In genomic region chr20:63977392-63978276, GRCh38 we compare ENCODE assay signal across 8 cellular contexts. TPM values are rescaled to one million over a fixed set of nuclear protein-coding genes. Genes with fewer than 3 reads are reported as not detected.
A peak's percentile ranks its signal among the peaks of the same experiment; 100 is the strongest.
DNase-seq lines count a peak whose midpoint lies in the region; ATAC-seq and TF ChIP-seq lines count a peak whose summit lies in the region.

No MANE protein-coding gene starts in this region.

- no peaks in the 10 kb centered on the region for H3K27me3 ChIP-seq in upper lobe of right lung

- TF ChIP-seq CTCF in mucosa of descending colon (IDR thresholded peaks at IDR 0.05) (no peak), upper lobe of right lung (IDR thresholded peaks at IDR 0.05) (no peak)

- ATAC-seq in mucosa of descending colon (no peak), HG03460 (IDR thresholded peaks at IDR 0.05; ENCODE audit: unreplicated experiment) (no peak), GM19351 (IDR thresholded peaks at IDR 0.05; ENCODE audit: unreplicated experiment) (no peak), upper lobe of right lung (no peak), HG03378 (IDR thresholded peaks at IDR 0.05; ENCODE audit: unreplicated experiment) (no peak)

- DNase-seq in EH (ENCODE audit: low read depth) (peak; percentile 83), OCI-M2 (lab: John Stamatoyannopoulos, UW; ENCODE audit: unreplicated experiment) (peak; percentile 59), mucosa of descending colon (peak in 2 of 3 donors; percentile 38 to 65), upper lobe of right lung (no peak)
- DNase-seq in activated gamma-delta T cell treated with anti-CD3 and anti-CD28 coated beads, Interleukin-2, amount 50 U/mL, for 16 hours (ENCODE audit: low read depth) = peak; percentile 53

- H3K4me3 ChIP-seq in mucosa of descending colon (no peak overlapping the region), upper lobe of right lung (no peak overlapping the region)

- peaks cover 29% of the 10 kb centered on the region for H3K4me1 ChIP-seq in mucosa of descending colon (ENCODE audit: low read depth)
- H3K4me1 ChIP-seq in upper lobe of right lung = peaks cover 36% of the 10 kb centered on the region

- H3K9me3 ChIP-seq in mucosa of descending colon = no peaks in the 10 kb centered on the region
- no peaks in the 10 kb centered on the region for H3K9me3 ChIP-seq in upper lobe of right lung

- H3K27ac ChIP-seq in upper lobe of right lung = no peak overlapping the region

- H3K36me3 ChIP-seq in mucosa of descending colon (ENCODE audit: low read depth) = peaks cover 3% of the 10 kb centered on the region
- H3K36me3 ChIP-seq in upper lobe of right lung = no peaks in the 10 kb centered on the region

- intact Hi-C loops in mucosa of descending colon (cut with DNase I, micrococcal nuclease) (no loop called here), upper lobe of right lung (cut with DNase I) (no loop called here)

RNA-seq across cellular contexts. Expression of gene SAMD10, which starts 1.8 kb away (rescaled TPM):
- total RNA-seq in mucosa of descending colon (1 to 10 TPM; 3.8 to 7.9 (median 5.6) TPM), upper lobe of right lung (4.3 TPM)

RNA-seq across cellular contexts. Expression of gene PRPF6, which starts 3.3 kb away (rescaled TPM):
- total RNA-seq in mucosa of descending colon = 10 to 100 TPM; 51.2 to 64.4 (median 59.1) TPM
- 58.9 TPM for total RNA-seq in upper lobe of right lung

RNA-seq across cellular contexts. Expression of gene ZNF512B, which starts 7.9 kb away (rescaled TPM):
- total RNA-seq in mucosa of descending colon = 10 to 100 TPM in 1 of 3 donors, 1 to 10 TPM in 2; 1.8 to 14.7 (median 3.9) TPM
- 17.6 TPM for total RNA-seq in upper lobe of right lung

RNA-seq across cellular contexts. Expression of gene UCKL1, which starts 21.4 kb away (rescaled TPM):
- total RNA-seq in mucosa of descending colon = 10 to 100 TPM; 37.4 to 57.8 (median 43.6) TPM
- 38.9 TPM for total RNA-seq in upper lobe of right lung

RNA-seq across cellular contexts. Expression of gene C20orf204, which starts 58.3 kb away (rescaled TPM):
- 1 to 10 TPM; 1.0 to 1.8 (median 1.7) TPM for total RNA-seq in mucosa of descending colon
- total RNA-seq in upper lobe of right lung = 1.9 TPM
